22 cellular contexts compared by ENCODE assay signal in the genomic region with DNA sequence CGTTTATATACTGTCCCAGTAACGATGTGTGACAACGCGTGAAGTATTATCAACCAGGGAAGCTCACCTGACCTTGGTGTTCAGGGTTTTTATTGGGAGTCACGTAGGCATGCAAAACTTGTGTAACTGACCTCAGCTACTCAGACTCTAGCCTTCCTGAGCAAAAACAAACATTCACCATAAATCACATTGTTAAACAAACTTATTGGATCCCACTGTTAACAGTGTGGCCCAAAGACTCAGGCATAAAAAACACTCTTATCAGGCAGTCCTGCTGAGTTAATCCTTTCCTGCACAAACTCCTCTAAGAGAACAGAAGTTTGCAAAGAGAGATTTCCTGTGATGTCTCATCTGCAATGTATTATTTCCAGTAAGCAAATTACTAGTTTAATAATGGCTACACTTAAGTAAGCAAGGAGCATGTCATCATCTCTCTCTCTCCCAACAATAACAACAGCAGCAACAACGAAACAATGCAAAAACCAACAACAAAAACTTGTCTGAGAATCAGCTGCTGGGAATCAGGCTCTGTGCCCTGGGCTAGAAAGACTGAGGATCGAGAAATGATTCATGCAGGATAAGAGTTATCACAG. TPM values are rescaled to one million over a fixed set of nuclear protein-coding genes. Genes with fewer than 3 reads are reported as not detected.
"Had no signal": no experiment of that assay in that cellular context is flagged by ENCODE, and none has a peak within 500 bp of the region (broad histone marks: within the 10 kb centered on the region; RNA-seq: fewer than 3 reads in every experiment).

No MANE protein-coding gene starts in this region.

- H3K9ac ChIP-seq: neural progenitor cell had no signal

- FAIRE-seq: kidney had no signal

- H3K36me3 ChIP-seq: brain microvascular endothelial cell, esophagus muscularis mucosa, heart right ventricle, neural progenitor cell, ovary, upper lobe of right lung had no signal

- H2AFZ ChIP-seq: neural progenitor cell had no signal

- H3K4me3 ChIP-seq: esophagus muscularis mucosa, heart right ventricle, neural progenitor cell, ovary, testis, upper lobe of right lung had no signal

- H3K4me2 ChIP-seq: neural progenitor cell had no signal

- H3K4me1 ChIP-seq: esophagus muscularis mucosa, heart right ventricle, neural progenitor cell, testis, upper lobe of right lung had no signal

- H3K9me3 ChIP-seq: esophagus muscularis mucosa, heart right ventricle, ovary, testis, upper lobe of right lung had no signal

- DNase-seq: activated CD4-positive, alpha-beta T cell treated with anti-CD3 and anti-CD28 coated beads, Interleukin-2, amount 50 U/mL, for 1 hour; activated CD4-positive, CD25-positive, alpha-beta regulatory T cell; activated effector memory CD4-positive, alpha-beta T cell treated with Interleukin-2 at 50 U/mL for 16 hours; amygdala; brain microvascular endothelial cell; foreskin fibroblast; heart right ventricle; kidney; mesendoderm; ovary; stimulated activated CD4-positive, alpha-beta T cell treated with anti-CD3 and anti-CD28 coated beads, Interleukin-15, amount 100 ng/mL, for 24 hours; stimulated activated CD4-positive, alpha-beta T cell treated with anti-CD3 and anti-CD28 coated beads, Interleukin-4, amount 100 ng/mL, for 24 hours; stimulated activated naive CD8-positive, alpha-beta T cell treated with anti-CD3 and anti-CD28 coated beads, Interleukin-15, amount 100 ng/mL, for 72 hours; T-helper 17 cell; testis; upper lobe of right lung had no signal

- H3K27ac ChIP-seq: brain microvascular endothelial cell, esophagus muscularis mucosa, heart right ventricle, neural progenitor cell, ovary, testis, upper lobe of right lung had no signal

- ATAC-seq: activated naive CD4-positive, alpha-beta T cell treated with anti-CD3 and anti-CD28 coated beads, Interleukin-2, amount 50 U/mL, for 72 hours; heart right ventricle; stimulated activated naive CD8-positive, alpha-beta T cell treated with anti-CD3 and anti-CD28 coated beads, Interleukin-15, amount 100 ng/mL, for 72 hours; T-helper 17 cell; upper lobe of right lung had no signal

- H3K27me3 ChIP-seq: brain microvascular endothelial cell, esophagus muscularis mucosa, neural progenitor cell, ovary, testis, upper lobe of right lung had no signal

RNA-seq across cellular contexts. Expression of a gene that starts 12.0 kb away (rescaled TPM):
- total RNA-seq: activated naive CD4-positive, alpha-beta T cell treated with anti-CD3 and anti-CD28 coated beads, Interleukin-2, amount 50 U/mL, for 72 hours; esophagus muscularis mucosa; heart right ventricle; kidney; liver; myocyte; renal cortical epithelial cell; T-helper 17 cell; upper lobe of right lung had no signal
- polyA plus RNA-seq: heart right ventricle, liver, ovary had no signal

RNA-seq across cellular contexts. Expression of a gene that starts 21.5 kb away (rescaled TPM):
- total RNA-seq: activated naive CD4-positive, alpha-beta T cell treated with anti-CD3 and anti-CD28 coated beads, Interleukin-2, amount 50 U/mL, for 72 hours; esophagus muscularis mucosa; heart right ventricle; kidney; liver; myocyte; ovary; renal cortical epithelial cell; T-helper 17 cell; upper lobe of right lung had no signal
- polyA plus RNA-seq: heart right ventricle, liver, ovary had no signal

RNA-seq across cellular contexts. Expression of a gene that starts 31.1 kb away (rescaled TPM):
- total RNA-seq: activated naive CD4-positive, alpha-beta T cell treated with anti-CD3 and anti-CD28 coated beads, Interleukin-2, amount 50 U/mL, for 72 hours; esophagus muscularis mucosa; heart right ventricle; kidney; liver; myocyte; ovary; renal cortical epithelial cell; T-helper 17 cell; upper lobe of right lung had no signal
- polyA plus RNA-seq: heart right ventricle, liver, ovary had no signal

RNA-seq across cellular contexts. Expression of a gene that starts 40.6 kb away (rescaled TPM):
- total RNA-seq: activated naive CD4-positive, alpha-beta T cell treated with anti-CD3 and anti-CD28 coated beads, Interleukin-2, amount 50 U/mL, for 72 hours; esophagus muscularis mucosa; heart right ventricle; kidney; liver; myocyte; ovary; renal cortical epithelial cell; T-helper 17 cell; testis; upper lobe of right lung had no signal
- polyA plus RNA-seq: heart right ventricle, liver, ovary had no signal

RNA-seq across cellular contexts. Expression of a gene that starts 50.2 kb away (rescaled TPM):
- total RNA-seq: activated naive CD4-positive, alpha-beta T cell treated with anti-CD3 and anti-CD28 coated beads, Interleukin-2, amount 50 U/mL, for 72 hours; esophagus muscularis mucosa; heart right ventricle; kidney; liver; myocyte; ovary; renal cortical epithelial cell; T-helper 17 cell; upper lobe of right lung had no signal
- polyA plus RNA-seq: heart right ventricle, liver, ovary had no signal
